In genomic region chr9:121686930-121687541, GRCh38 we compare ENCODE assay signal across 9 cellular contexts. TPM values are rescaled to one million over a fixed set of nuclear protein-coding genes. Genes with fewer than 3 reads are reported as not detected.
DNase-seq lines count a peak whose midpoint lies in the region; ATAC-seq and TF ChIP-seq lines count a peak whose summit lies in the region.
"Had no signal": no experiment of that assay in that cellular context is flagged by ENCODE, and none has a peak within 500 bp of the region (broad histone marks: within the 10 kb centered on the region; RNA-seq: fewer than 3 reads in every experiment).

No MANE protein-coding gene starts in this region.

- CTCF ChIA-PET in AG04450 (lab: Charles Lee): interaction anchor here (0.6 to 2.3 kb wide), 42 partner anchors 9 to 411 kb away, joined by 3 to 26 read pairs (median 4); no protein-coding TSS in a partner anchor

- TF ChIP-seq CTCF in AG04450 (IDR thresholded peaks at IDR 0.05; ENCODE audit: low read depth, low read length) (peak; percentile 92), GM12874 (IDR thresholded peaks at IDR 0.05; ENCODE audit: insufficient read depth, low read depth, low read length) (peak; percentile 90), HL-60 (IDR thresholded peaks at IDR 0.05; ENCODE audit: insufficient read depth, low read length) (peak; percentile 69), Peyer's patch (IDR thresholded peaks at IDR 0.05) (peak; percentile 45 to 87 (median 81)), heart left ventricle (IDR thresholded peaks at IDR 0.05) (peak; percentile 70 to 91 (median 82)), progenitor cell of endocrine pancreas (IDR thresholded peaks at IDR 0.05; ENCODE audit: unreplicated experiment) (peak; percentile 80)

- peaks cover 0 to 4% (median 0%) of the 10 kb centered on the region in 4 donors for H3K4me1 ChIP-seq in Peyer's patch
- H3K4me1 ChIP-seq in heart left ventricle: peaks cover 3 to 68% (median 28%) of the 10 kb centered on the region in 12 donors

- H3K9me3 Mint-ChIP-seq in activated naive CD8-positive, alpha-beta T cell treated with anti-CD3 and anti-CD28 coated beads, Interleukin-2, amount 10 ng/mL, durations not matched to agents 7 days and 5 days: no peaks in the 10 kb centered on the region
- no peaks in the 10 kb centered on the region for H3K9me3 Mint-ChIP-seq in progenitor cell of endocrine pancreas (ENCODE audit: low read depth)

- H3K27ac ChIP-seq in AG04450 (ENCODE audit: low read depth, low read length) (no peak overlapping the region), HL-60 (replicated peaks) (no peak overlapping the region), Peyer's patch (no peak overlapping the region), heart left ventricle (peak overlapping the region in 4 of 12 donors; percentile 14 to 42 (median 36))
- H3K27ac ChIP-seq: neutrophil had no signal

- no peaks in the 10 kb centered on the region for H3K36me3 Mint-ChIP-seq in activated naive CD8-positive, alpha-beta T cell treated with anti-CD3 and anti-CD28 coated beads, Interleukin-2, amount 10 ng/mL, durations not matched to agents 7 days and 5 days
- peaks cover 1% of the 10 kb centered on the region for H3K36me3 Mint-ChIP-seq in progenitor cell of endocrine pancreas (ENCODE audit: insufficient read depth)

- H3K4me3 ChIP-seq in AG04450 (ENCODE audit: low read depth, low read length): no peak overlapping the region
- H3K4me3 ChIP-seq in HL-60 (replicated peaks; ENCODE audit: insufficient read depth, low read length): no peak overlapping the region
- H3K4me3 ChIP-seq in Peyer's patch: no peak overlapping the region
- H3K4me3 ChIP-seq in heart left ventricle: no peak overlapping the region

- H3K9me3 ChIP-seq in AG04450 (ENCODE audit: control insufficient read depth, insufficient read depth, low read length) (no peaks in the 10 kb centered on the region), Peyer's patch (no peaks in the 10 kb centered on the region), heart left ventricle (no peaks in the 10 kb centered on the region)
- H3K9me3 ChIP-seq: neutrophil had no signal

- ATAC-seq in activated naive CD8-positive, alpha-beta T cell treated with anti-CD3 and anti-CD28 coated beads, Interleukin-2, amount 10 ng/mL, durations not matched to agents 7 days and 5 days (ENCODE audit: low read depth): peak; percentile 81
- ATAC-seq in heart left ventricle: peak; percentile 56 to 72 (median 62)
- no peak for ATAC-seq in HG02610 (IDR thresholded peaks at IDR 0.05; ENCODE audit: unreplicated experiment)

- no peak overlapping the region for H3K27ac Mint-ChIP-seq in activated naive CD8-positive, alpha-beta T cell treated with anti-CD3 and anti-CD28 coated beads, Interleukin-2, amount 10 ng/mL, durations not matched to agents 7 days and 5 days
- H3K27ac Mint-ChIP-seq in progenitor cell of endocrine pancreas: peak overlapping the region; percentile 22

- intact Hi-C loops in heart left ventricle (cut with DNase I): loop anchor here in 8 of 10 donors (2.0 to 10.0 kb wide), 7 partner anchors 50 to 306 kb away; no protein-coding TSS in a partner anchor

- DNase-seq in AG04450 (ENCODE audit: low read depth, low spot score): peak; percentile 30
- DNase-seq in HL-60 (ENCODE audit: low read depth in 1 of 2, low spot score in 1 of 2): peak; percentile 35 to 62
- peak; percentile 65 to 89 (median 86) for DNase-seq in Peyer's patch
- DNase-seq in activated naive CD8-positive, alpha-beta T cell treated with anti-CD3 and anti-CD28 coated beads, Interleukin-2, amount 10 ng/mL, durations not matched to agents 7 days and 5 days: peak; percentile 82
- DNase-seq in heart left ventricle: peak in 4 of 5 donors; percentile 71 to 84 (median 76)
- peak; percentile 73 for DNase-seq in progenitor cell of endocrine pancreas (ENCODE audit: low spot score, unreplicated experiment)

- no peaks in the 10 kb centered on the region for H3K27me3 Mint-ChIP-seq in activated naive CD8-positive, alpha-beta T cell treated with anti-CD3 and anti-CD28 coated beads, Interleukin-2, amount 10 ng/mL, durations not matched to agents 7 days and 5 days
- no peaks in the 10 kb centered on the region for H3K27me3 Mint-ChIP-seq in progenitor cell of endocrine pancreas

- no peaks in the 10 kb centered on the region for H3K36me3 ChIP-seq in Peyer's patch
- peaks cover 0 to 7% (median 4%) of the 10 kb centered on the region in 9 donors for H3K36me3 ChIP-seq in heart left ventricle
- H3K36me3 ChIP-seq: neutrophil had no signal

- POLR2A ChIA-PET in AG04450 (lab: Yijun Ruan, JAX): no interaction called here
- POLR2A ChIA-PET in activated naive CD8-positive, alpha-beta T cell treated with anti-CD3 and anti-CD28 coated beads, Interleukin-2, amount 10 ng/mL, durations not matched to agents 7 days and 5 days (lab: Charles Lee): no interaction called here

- H3K4me1 Mint-ChIP-seq in activated naive CD8-positive, alpha-beta T cell treated with anti-CD3 and anti-CD28 coated beads, Interleukin-2, amount 10 ng/mL, durations not matched to agents 7 days and 5 days: peaks cover 3% of the 10 kb centered on the region
- H3K4me1 Mint-ChIP-seq in progenitor cell of endocrine pancreas (ENCODE audit: low read depth): peaks cover 11% of the 10 kb centered on the region

- WGBS in heart left ventricle, 4 donors: 48 to 69% (median 58%) methylated on average over 2 to 3 of the region's 3 CpGs

- no peak overlapping the region for H3K4me3 Mint-ChIP-seq in activated naive CD8-positive, alpha-beta T cell treated with anti-CD3 and anti-CD28 coated beads, Interleukin-2, amount 10 ng/mL, durations not matched to agents 7 days and 5 days
- no peak overlapping the region for H3K4me3 Mint-ChIP-seq in progenitor cell of endocrine pancreas (ENCODE audit: low read depth)

- H3K27me3 ChIP-seq in AG04450 (ENCODE audit: control insufficient read depth, insufficient read depth, low read length): no peaks in the 10 kb centered on the region
- peaks cover 6% of the 10 kb centered on the region for H3K27me3 ChIP-seq in HL-60 (ENCODE audit: insufficient read depth, poor library complexity, severe bottlenecking)
- H3K27me3 ChIP-seq in Peyer's patch: no peaks in the 10 kb centered on the region
- H3K27me3 ChIP-seq in heart left ventricle: no peaks in the 10 kb centered on the region

- TF ChIP-seq POLR2A in Peyer's patch (IDR thresholded peaks at IDR 0.05): no peak
- TF ChIP-seq POLR2A in heart left ventricle (IDR thresholded peaks at IDR 0.05): no peak

RNA-seq across cellular contexts. Expression of gene DAB2IP, which starts 35.6 kb away (rescaled TPM):
- 20.4 and 20.5 TPM in 2 replicates for polyA plus RNA-seq in AG04450 (2011; rRNA removed)
- 46.7 and 48.5 TPM in 2 replicates for polyA minus RNA-seq in AG04450 (2011; rRNA and poly(A)+ RNA removed)
- 10 to 100 TPM; 55.2 to 76.0 (median 60.5) TPM for total RNA-seq in Peyer's patch
- under 1 TPM; 0.20 to 0.25 TPM for total RNA-seq in activated naive CD8-positive, alpha-beta T cell treated with anti-CD3 and anti-CD28 coated beads, Interleukin-2, amount 10 ng/mL, durations not matched to agents 7 days and 5 days
- total RNA-seq in heart left ventricle: 100 to 1,000 TPM in 1 of 9 donors, 10 to 100 TPM in 8; 45.0 to 103 (median 54.2) TPM
- polyA plus RNA-seq in heart left ventricle: 10 to 100 TPM; 30.9 to 40.4 TPM
- 63.2 and 67.8 TPM in 2 replicates for total RNA-seq in progenitor cell of endocrine pancreas

Comparison
In these comparisons a context has a peak if more than half of its experiments do, and no peak if none do; other contexts are left out.
1. DNase-seq: peak in every context shown above with its lines; median percentile 86 in Peyer's patch; 82 in activated naive CD8-positive, alpha-beta T cell treated with anti-CD3 and anti-CD28 coated beads, Interleukin-2, amount 10 ng/mL, durations not matched to agents 7 days and 5 days; 76 in heart left ventricle; 73 in progenitor cell of endocrine pancreas; 48 in HL-60; 30 in AG04450.
2. RNA of gene DAB2IP, which starts 35.6 kb away (total RNA-seq): 63.2 to 67.8 TPM in progenitor cell of endocrine pancreas, 55.2 to 76.0 TPM in Peyer's patch and 45.0 to 103 TPM in heart left ventricle; 0.20 to 0.25 TPM in activated naive CD8-positive, alpha-beta T cell treated with anti-CD3 and anti-CD28 coated beads, Interleukin-2, amount 10 ng/mL, durations not matched to agents 7 days and 5 days; every median in the first group is over 10 times any median in the second.
3. Peak in every context shown above with its lines, with median percentiles within 50 percentile points of each other: CTCF ChIP-seq.